ENCODE assay signal across 13 cellular contexts in genomic region chr19:38425222-38425809, GRCh38. TPM values are rescaled to one million over a fixed set of nuclear protein-coding genes. Genes with fewer than 3 reads are reported as not detected.
DNase-seq lines count a peak whose midpoint lies in the region; ATAC-seq, FAIRE-seq and TF ChIP-seq lines count a peak whose summit lies in the region.
"Had no signal": no experiment of that assay in that cellular context is flagged by ENCODE, and none has a peak within 500 bp of the region (broad histone marks: within the 10 kb centered on the region; RNA-seq: fewer than 3 reads in every experiment).

No MANE protein-coding gene starts in this region.

- in situ Hi-C loops in HepG2 (cut with HindIII; ENCODE audit: extremely low pct_ligation_motif_present, low pct_unique_long_range_greater_than_20kb): no loop called here
- in situ Hi-C loops in GM13977 (cut with MboI; ENCODE audit: low pct_unique_long_range_greater_than_20kb, low sequenced_read_pairs, unreplicated experiment): no loop called here

- ATAC-seq in activated T-cell treated with anti-CD3 and anti-CD28 coated beads, Interleukin-2, amount 50 U/mL, for 72 hours (replicated peaks in 1 of 2): no peak
- no peak; the same call in 2 of the 3 replicates for ATAC-seq in HepG2

- H3K9me3 Mint-ChIP-seq in activated T-cell treated with anti-CD3 and anti-CD28 coated beads, Interleukin-2, amount 50 U/mL, for 72 hours: no peaks in the 10 kb centered on the region
- no peaks in the 10 kb centered on the region for H3K9me3 Mint-ChIP-seq in activated CD4-positive, alpha-beta memory T cell treated with anti-CD3 and anti-CD28 coated beads for 36 hours
- H3K9me3 Mint-ChIP-seq: T-cell had no signal

- H3K4me3 ChIP-seq in HepG2 (replicated peaks in 1 of 3; ENCODE audit: insufficient read depth in 1 of 3, low read depth in 2 of 3, low read length in 3 of 3) (no peak overlapping the region), stomach (peak overlapping the region; percentile 6 to 46 (median 34))

- H3K4me2 ChIP-seq in HepG2 (ENCODE audit: low read depth, low read length): no peak overlapping the region

- H3K9me3 ChIP-seq in HepG2 (ENCODE audit: low read length) (no peaks in the 10 kb centered on the region), stomach (no peaks in the 10 kb centered on the region)

- TF ChIP-seq POLR2A in HepG2 (IDR thresholded peaks at IDR 0.05; ENCODE audit: insufficient read depth in 1 of 2, low read depth in 2 of 2, low read length in 2 of 2) (no peak), stomach (IDR thresholded peaks at IDR 0.05) (no peak)

- no peak overlapping the region for H3K27ac Mint-ChIP-seq in activated T-cell treated with anti-CD3 and anti-CD28 coated beads, Interleukin-2, amount 50 U/mL, for 72 hours
- peak overlapping the region; percentile 3 for H3K27ac Mint-ChIP-seq in activated CD4-positive, alpha-beta memory T cell treated with anti-CD3 and anti-CD28 coated beads for 36 hours
- H3K27ac Mint-ChIP-seq: T-cell had no signal

- H3K9ac ChIP-seq in HepG2 (ENCODE audit: insufficient read depth, low read depth, low read length): no peak overlapping the region

- DNase-seq in activated T-cell treated with anti-CD3 and anti-CD28 coated beads, Interleukin-2, amount 50 U/mL, for 72 hours: no peak
- DNase-seq in activated T-cell treated with anti-CD3 and anti-CD28 coated beads for 4 hours: no peak
- DNase-seq in activated CD4-positive, alpha-beta memory T cell treated with anti-CD3 and anti-CD28 coated beads for 36 hours: no peak
- no peak for DNase-seq in HepG2 (ENCODE audit: low spot score)
- no peak for DNase-seq in stomach
- no peak for DNase-seq in GM13977 (ENCODE audit: low spot score)
- DNase-seq in amygdala (lab: John Stamatoyannopoulos, UW): no peak
- DNase-seq in dedifferentiated amniotic fluid mesenchymal stem cell (ENCODE audit: extremely low spot score): no peak
- DNase-seq: EL, MM.1S, retina had no signal

- intact Hi-C loops in activated CD4-positive, alpha-beta memory T cell treated with anti-CD3 and anti-CD28 coated beads for 36 hours (cut with micrococcal nuclease): loop anchor here (5.0 kb wide), 4 partner anchors 38 to 552 kb away; partner anchors contain the start of genes FBXO17, GGN and SPRED3
- intact Hi-C loops in HepG2 (cut with micrococcal nuclease; ENCODE audit: unreplicated experiment) (no loop called here), stomach (cut with DNase I; ENCODE audit: low total_unique reads) (no loop called here)

- no peaks in the 10 kb centered on the region for H3K79me2 ChIP-seq in HepG2 (ENCODE audit: insufficient read depth, low read length)

- no peaks in the 10 kb centered on the region for H3K4me1 ChIP-seq in HepG2 (ENCODE audit: insufficient read depth, low read length)
- H3K4me1 ChIP-seq in stomach: no peaks in the 10 kb centered on the region

- 1% methylated on average over 4 of the region's 7 CpGs for WGBS in HepG2 (ENCODE audit: low lambda C conversion rate)
- 56 to 76% (median 71%) methylated on average over 7 of the region's 7 CpGs for WGBS in stomach, 5 donors

- H3K27me3 ChIP-seq in HepG2 (ENCODE audit: control insufficient read depth in 1 of 2, insufficient read depth in 2 of 2, low read length in 2 of 2): peaks cover 3 to 21% of the 10 kb centered on the region in 2 experiments; a peak in 3 of 5 replicates
- peaks cover 0 to 65% (median 10%) of the 10 kb centered on the region in 3 donors for H3K27me3 ChIP-seq in stomach

- POLR2A ChIA-PET in activated CD4-positive, alpha-beta memory T cell treated with anti-CD3 and anti-CD28 coated beads for 36 hours (lab: Charles Lee): no interaction called here
- POLR2A ChIA-PET in HepG2 (lab: Yijun Ruan, JAX): no interaction called here

- H3K27ac ChIP-seq in HepG2 (ENCODE audit: extremely low read length, insufficient read depth, low read length) (no peak overlapping the region), stomach (peak overlapping the region in 3 of 5 donors; percentile 18 to 59 (median 33))

- no peaks in the 10 kb centered on the region for H3K27me3 Mint-ChIP-seq in activated T-cell treated with anti-CD3 and anti-CD28 coated beads, Interleukin-2, amount 50 U/mL, for 72 hours (ENCODE audit: low read depth)
- H3K27me3 Mint-ChIP-seq in activated CD4-positive, alpha-beta memory T cell treated with anti-CD3 and anti-CD28 coated beads for 36 hours: no peaks in the 10 kb centered on the region

- H3K36me3 ChIP-seq in HepG2 (replicated peaks in 1 of 2; ENCODE audit: control insufficient read depth in 1 of 2, insufficient read depth in 2 of 2, low read length in 2 of 2): no peaks in the 10 kb centered on the region
- no peaks in the 10 kb centered on the region for H3K36me3 ChIP-seq in stomach

- peak overlapping the region; percentile 77 to 94 for H3K4me3 Mint-ChIP-seq in activated T-cell treated with anti-CD3 and anti-CD28 coated beads, Interleukin-2, amount 50 U/mL, for 72 hours
- H3K4me3 Mint-ChIP-seq in activated CD4-positive, alpha-beta memory T cell treated with anti-CD3 and anti-CD28 coated beads for 36 hours: peak overlapping the region; percentile 61

- H4K20me1 ChIP-seq in HepG2 (ENCODE audit: insufficient read depth, low read length): no peaks in the 10 kb centered on the region

- BruUV-seq in HepG2 (replicated peaks; lab: Mats Ljungman, UMichigan): no TSS peak

- H3K36me3 Mint-ChIP-seq in activated T-cell treated with anti-CD3 and anti-CD28 coated beads, Interleukin-2, amount 50 U/mL, for 72 hours (ENCODE audit: insufficient read depth in 2 of 2): no peaks in the 10 kb centered on the region
- H3K36me3 Mint-ChIP-seq in activated CD4-positive, alpha-beta memory T cell treated with anti-CD3 and anti-CD28 coated beads for 36 hours: no peaks in the 10 kb centered on the region
- H3K36me3 Mint-ChIP-seq: T-cell had no signal

- no peak overlapping the region for H2AFZ ChIP-seq in HepG2 (ENCODE audit: low read length)

- FAIRE-seq in HepG2 (lab: Jason Lieb, UNC): no peak
- FAIRE-seq: astrocyte had no signal

- TF ChIP-seq CTCF in HepG2 (CRISPR knock-in tag; IDR thresholded peaks at IDR 0.05): no peak
- no peak for TF ChIP-seq CTCF in stomach (IDR thresholded peaks at IDR 0.05)
- TF ChIP-seq CTCF in GM13977 (IDR thresholded peaks at IDR 0.05; ENCODE audit: extremely low read depth, insufficient read depth, missing control alignments): no peak

- TF ChIP-seq EP300 in HepG2 (IDR thresholded peaks at IDR 0.05; ENCODE audit: low read depth in 2 of 2, low read length in 2 of 2) (no peak), HepG2 (CRISPR knock-in tag; IDR thresholded peaks at IDR 0.05; ENCODE audit: borderline replicate concordance) (no peak), stomach (IDR thresholded peaks at IDR 0.05) (no peak)

- CTCF ChIA-PET in activated CD4-positive, alpha-beta memory T cell treated with anti-CD3 and anti-CD28 coated beads for 36 hours (lab: Charles Lee): interaction anchor here (3.9 kb wide), 1 partner anchor 22 kb away, joined by 29 read pairs; the partner anchor contains the start of gene FAM98C
- CTCF ChIA-PET in HepG2 (lab: Yijun Ruan, JAX; ENCODE audit: low intra/inter-chr PET ratio, low total read pairs): no interaction called here

- TF ChIP-seq RAD21 in HepG2 (CRISPR knock-in tag; IDR thresholded peaks at IDR 0.05): no peak

- peaks cover 37% of the 10 kb centered on the region for H3K4me1 Mint-ChIP-seq in activated T-cell treated with anti-CD3 and anti-CD28 coated beads, Interleukin-2, amount 50 U/mL, for 72 hours (ENCODE audit: low read depth)
- H3K4me1 Mint-ChIP-seq in activated CD4-positive, alpha-beta memory T cell treated with anti-CD3 and anti-CD28 coated beads for 36 hours (ENCODE audit: low read depth): peaks cover 35% of the 10 kb centered on the region

RNA-seq across cellular contexts. Expression of gene RASGRP4, which starts 0.7 kb away (rescaled TPM):
- 10 to 100 TPM; 10.1 to 11.3 TPM for total RNA-seq in activated T-cell treated with anti-CD3 and anti-CD28 coated beads, Interleukin-2, amount 50 U/mL, for 72 hours
- 1 to 10 TPM; 7.4 to 8.3 TPM for total RNA-seq in activated CD4-positive, alpha-beta memory T cell treated with anti-CD3 and anti-CD28 coated beads for 36 hours
- total RNA-seq in HepG2 (2016; rRNA removed; fragmentation: Illumina TruSeq; extraction: Trizol) (not detected in 2 replicates), stomach (1 to 10 TPM in 2 of 5 donors, under 1 TPM in 1, not detected in 2; 0.55 to 8.4 (median 4.0) TPM)
- total RNA-seq in HepG2 (2016; cell fraction: cytosol; rRNA removed; fragmentation: Illumina TruSeq; extraction: Trizol; ENCODE audit: low read depth): not detected in 2 replicates
- total RNA-seq in HepG2 (2016; cell fraction: insoluble cytoplasmic fraction; rRNA removed; fragmentation: Illumina TruSeq; extraction: Trizol): not detected in 2 replicates
- total RNA-seq in HepG2 (2016; cell fraction: membrane; rRNA removed; fragmentation: Illumina TruSeq; extraction: Trizol): not detected in 2 replicates
- not detected in 2 replicates for total RNA-seq in HepG2 (2016; cell fraction: nucleus; rRNA removed; fragmentation: Illumina TruSeq; extraction: Trizol)
- polyA plus RNA-seq in HepG2 (2011; rRNA removed) (not detected in 2 replicates), stomach (1 to 10 TPM in 2 of 3 donors, under 1 TPM in 1; 0.40 to 1.8 (median 1.5) TPM)
- polyA plus RNA-seq in HepG2 (2011; cell fraction: cytosol; rRNA removed): not detected in 2 replicates
- polyA plus RNA-seq in HepG2 (2011; cell fraction: nucleus; rRNA removed): not detected in 2 replicates
- polyA plus RNA-seq in HepG2 (2012): 0.08 and 0.17 TPM in 2 replicates
- polyA plus RNA-seq in HepG2 (2016; cell fraction: cytosol; fragmentation: Illumina TruSeq; extraction: Trizol; ENCODE audit: low read depth): not detected in 2 replicates
- not detected in 2 replicates for polyA plus RNA-seq in HepG2 (2016; cell fraction: insoluble cytoplasmic fraction; fragmentation: Illumina TruSeq; extraction: Trizol; ENCODE audit: low read depth)
- polyA plus RNA-seq in HepG2 (2016; cell fraction: membrane; fragmentation: Illumina TruSeq; extraction: Trizol; ENCODE audit: low read depth): not detected in 2 replicates
- polyA plus RNA-seq in HepG2 (2016; cell fraction: nucleus; fragmentation: Illumina TruSeq; extraction: Trizol; ENCODE audit: insufficient read depth, low read depth): not detected in 2 replicates
- not detected in 2 replicates for polyA minus RNA-seq in HepG2 (2011; rRNA and poly(A)+ RNA removed; ENCODE audit: low replicate concordance)
- polyA minus RNA-seq in HepG2 (2011; cell fraction: cytosol; rRNA and poly(A)+ RNA removed): not detected in 2 replicates
- polyA minus RNA-seq in HepG2 (2011; cell fraction: nucleus; rRNA and poly(A)+ RNA removed): not detected in 2 replicates
- total RNA-seq: astrocyte had no signal

RNA-seq across cellular contexts. Expression of gene RYR1, which starts 8.2 kb away (rescaled TPM):
- 1 to 10 TPM; 3.3 to 5.3 TPM for total RNA-seq in activated T-cell treated with anti-CD3 and anti-CD28 coated beads, Interleukin-2, amount 50 U/mL, for 72 hours
- total RNA-seq in activated CD4-positive, alpha-beta memory T cell treated with anti-CD3 and anti-CD28 coated beads for 36 hours: 1 to 10 TPM; 2.4 to 2.5 TPM
- total RNA-seq in HepG2 (2016; rRNA removed; fragmentation: Illumina TruSeq; extraction: Trizol): not detected in 2 replicates
- not detected in 2 replicates for total RNA-seq in HepG2 (2016; cell fraction: cytosol; rRNA removed; fragmentation: Illumina TruSeq; extraction: Trizol; ENCODE audit: low read depth)
- total RNA-seq in HepG2 (2016; cell fraction: insoluble cytoplasmic fraction; rRNA removed; fragmentation: Illumina TruSeq; extraction: Trizol): not detected in 2 replicates
- not detected in 2 replicates for total RNA-seq in HepG2 (2016; cell fraction: membrane; rRNA removed; fragmentation: Illumina TruSeq; extraction: Trizol)
- not detected in 2 replicates for total RNA-seq in HepG2 (2016; cell fraction: nucleus; rRNA removed; fragmentation: Illumina TruSeq; extraction: Trizol)
- polyA plus RNA-seq in HepG2 (2011; rRNA removed): 0.03 and 0.14 TPM in 2 replicates
- polyA plus RNA-seq in HepG2 (2011; cell fraction: cytosol; rRNA removed): 0.03 TPM in 1 of 2 replicates, not detected in the other
- 0.69 and 0.71 TPM in 2 replicates for polyA plus RNA-seq in HepG2 (2011; cell fraction: nucleus; rRNA removed)
- polyA plus RNA-seq in HepG2 (2012): 0.05 and 0.35 TPM in 2 replicates
- polyA plus RNA-seq in HepG2 (2016; cell fraction: cytosol; fragmentation: Illumina TruSeq; extraction: Trizol; ENCODE audit: low read depth): not detected in 2 replicates
- polyA plus RNA-seq in HepG2 (2016; cell fraction: insoluble cytoplasmic fraction; fragmentation: Illumina TruSeq; extraction: Trizol; ENCODE audit: low read depth): not detected in 2 replicates
- not detected in 2 replicates for polyA plus RNA-seq in HepG2 (2016; cell fraction: membrane; fragmentation: Illumina TruSeq; extraction: Trizol; ENCODE audit: low read depth)
- polyA plus RNA-seq in HepG2 (2016; cell fraction: nucleus; fragmentation: Illumina TruSeq; extraction: Trizol; ENCODE audit: insufficient read depth, low read depth): 0.05 TPM in 1 of 2 replicates, not detected in the other
- polyA minus RNA-seq in HepG2 (2011; rRNA and poly(A)+ RNA removed; ENCODE audit: low replicate concordance): 0.05 and 0.40 TPM in 2 replicates
- not detected in 2 replicates for polyA minus RNA-seq in HepG2 (2011; cell fraction: cytosol; rRNA and poly(A)+ RNA removed)
- polyA minus RNA-seq in HepG2 (2011; cell fraction: nucleus; rRNA and poly(A)+ RNA removed): 0.13 TPM in 1 of 2 replicates, not detected in the other
- total RNA-seq in stomach: 10 to 100 TPM in 1 of 5 donors, 1 to 10 TPM in 2, under 1 TPM in 2; under 0.01 to 10.7 (median 1.7) TPM
- polyA plus RNA-seq in stomach: 1 to 10 TPM in 1 of 3 donors, under 1 TPM in 2; 0.46 to 3.6 (median 0.68) TPM

RNA-seq across cellular contexts. Expression of gene FAM98C, which starts 22.4 kb away (rescaled TPM):
- total RNA-seq in activated T-cell treated with anti-CD3 and anti-CD28 coated beads, Interleukin-2, amount 50 U/mL, for 72 hours: 10 to 100 TPM; 41.0 to 45.1 TPM
- total RNA-seq in activated CD4-positive, alpha-beta memory T cell treated with anti-CD3 and anti-CD28 coated beads for 36 hours: 10 to 100 TPM; 29.8 to 31.9 TPM
- total RNA-seq in HepG2 (2016; rRNA removed; fragmentation: Illumina TruSeq; extraction: Trizol): 7.4 and 10.0 TPM in 2 replicates
- 6.0 TPM in 2 replicates for total RNA-seq in HepG2 (2016; cell fraction: cytosol; rRNA removed; fragmentation: Illumina TruSeq; extraction: Trizol; ENCODE audit: low read depth)
- total RNA-seq in HepG2 (2016; cell fraction: insoluble cytoplasmic fraction; rRNA removed; fragmentation: Illumina TruSeq; extraction: Trizol): 6.7 and 10.1 TPM in 2 replicates
- total RNA-seq in HepG2 (2016; cell fraction: membrane; rRNA removed; fragmentation: Illumina TruSeq; extraction: Trizol): 6.6 and 6.9 TPM in 2 replicates
- 7.8 and 8.6 TPM in 2 replicates for total RNA-seq in HepG2 (2016; cell fraction: nucleus; rRNA removed; fragmentation: Illumina TruSeq; extraction: Trizol)
- 11.0 and 11.5 TPM in 2 replicates for polyA plus RNA-seq in HepG2 (2011; rRNA removed)
- polyA plus RNA-seq in HepG2 (2011; cell fraction: cytosol; rRNA removed): 5.8 and 10.9 TPM in 2 replicates
- 28.8 and 32.0 TPM in 2 replicates for polyA plus RNA-seq in HepG2 (2011; cell fraction: nucleus; rRNA removed)
- polyA plus RNA-seq in HepG2 (2012): 5.4 and 7.0 TPM in 2 replicates
- polyA plus RNA-seq in HepG2 (2016; cell fraction: cytosol; fragmentation: Illumina TruSeq; extraction: Trizol; ENCODE audit: low read depth): 5.1 and 5.9 TPM in 2 replicates
- polyA plus RNA-seq in HepG2 (2016; cell fraction: insoluble cytoplasmic fraction; fragmentation: Illumina TruSeq; extraction: Trizol; ENCODE audit: low read depth): 7.4 and 8.0 TPM in 2 replicates
- polyA plus RNA-seq in HepG2 (2016; cell fraction: membrane; fragmentation: Illumina TruSeq; extraction: Trizol; ENCODE audit: low read depth): 5.4 and 6.1 TPM in 2 replicates
- polyA plus RNA-seq in HepG2 (2016; cell fraction: nucleus; fragmentation: Illumina TruSeq; extraction: Trizol; ENCODE audit: insufficient read depth, low read depth): 18.2 and 20.4 TPM in 2 replicates
- polyA minus RNA-seq in HepG2 (2011; rRNA and poly(A)+ RNA removed; ENCODE audit: low replicate concordance): 5.8 and 6.2 TPM in 2 replicates
- 4.2 and 5.5 TPM in 2 replicates for polyA minus RNA-seq in HepG2 (2011; cell fraction: cytosol; rRNA and poly(A)+ RNA removed)
- polyA minus RNA-seq in HepG2 (2011; cell fraction: nucleus; rRNA and poly(A)+ RNA removed): 3.7 and 4.5 TPM in 2 replicates
- total RNA-seq in stomach: 100 to 1,000 TPM in 1 of 5 donors, 10 to 100 TPM in 3, 1 to 10 TPM in 1; 4.0 to 222 (median 18.7) TPM
- polyA plus RNA-seq in stomach: 10 to 100 TPM; 18.3 to 40.7 (median 35.1) TPM

RNA-seq across cellular contexts. Expression of gene SPRED3, which starts 36.8 kb away (rescaled TPM):
- total RNA-seq in activated T-cell treated with anti-CD3 and anti-CD28 coated beads, Interleukin-2, amount 50 U/mL, for 72 hours: 1 to 10 TPM; 1.7 to 4.2 TPM
- total RNA-seq in activated CD4-positive, alpha-beta memory T cell treated with anti-CD3 and anti-CD28 coated beads for 36 hours: 1 to 10 TPM; 5.5 to 6.0 TPM
- total RNA-seq in HepG2 (2016; rRNA removed; fragmentation: Illumina TruSeq; extraction: Trizol) (0.06 and 0.15 TPM in 2 replicates), stomach (1 to 10 TPM in 2 of 5 donors, not detected in 3; 1.7 to 3.6 TPM)
- total RNA-seq in HepG2 (2016; cell fraction: cytosol; rRNA removed; fragmentation: Illumina TruSeq; extraction: Trizol; ENCODE audit: low read depth): 0.09 TPM in 1 of 2 replicates, not detected in the other
- total RNA-seq in HepG2 (2016; cell fraction: insoluble cytoplasmic fraction; rRNA removed; fragmentation: Illumina TruSeq; extraction: Trizol): 0.19 TPM in 1 of 2 replicates, not detected in the other
- total RNA-seq in HepG2 (2016; cell fraction: membrane; rRNA removed; fragmentation: Illumina TruSeq; extraction: Trizol): 0.15 and 0.28 TPM in 2 replicates
- not detected in 2 replicates for total RNA-seq in HepG2 (2016; cell fraction: nucleus; rRNA removed; fragmentation: Illumina TruSeq; extraction: Trizol)
- polyA plus RNA-seq in HepG2 (2011; rRNA removed) (0.17 and 0.54 TPM in 2 replicates), stomach (under 1 TPM in 2 of 3 donors, not detected in 1; 0.12 to 0.33 TPM)
- polyA plus RNA-seq in HepG2 (2011; cell fraction: cytosol; rRNA removed): 0.04 and 0.08 TPM in 2 replicates
- polyA plus RNA-seq in HepG2 (2011; cell fraction: nucleus; rRNA removed): 2.7 TPM in 2 replicates
- 0.03 and 0.43 TPM in 2 replicates for polyA plus RNA-seq in HepG2 (2012)
- polyA plus RNA-seq in HepG2 (2016; cell fraction: cytosol; fragmentation: Illumina TruSeq; extraction: Trizol; ENCODE audit: low read depth): 0.02 TPM in 2 replicates
- 0.10 and 0.17 TPM in 2 replicates for polyA plus RNA-seq in HepG2 (2016; cell fraction: insoluble cytoplasmic fraction; fragmentation: Illumina TruSeq; extraction: Trizol; ENCODE audit: low read depth)
- 0.13 TPM in 2 replicates for polyA plus RNA-seq in HepG2 (2016; cell fraction: membrane; fragmentation: Illumina TruSeq; extraction: Trizol; ENCODE audit: low read depth)
- polyA plus RNA-seq in HepG2 (2016; cell fraction: nucleus; fragmentation: Illumina TruSeq; extraction: Trizol; ENCODE audit: insufficient read depth, low read depth): 0.59 and 2.3 TPM in 2 replicates
- polyA minus RNA-seq in HepG2 (2011; rRNA and poly(A)+ RNA removed; ENCODE audit: low replicate concordance): 0.44 and 2.6 TPM in 2 replicates
- polyA minus RNA-seq in HepG2 (2011; cell fraction: cytosol; rRNA and poly(A)+ RNA removed): not detected in 2 replicates
- polyA minus RNA-seq in HepG2 (2011; cell fraction: nucleus; rRNA and poly(A)+ RNA removed): 1.5 and 1.7 TPM in 2 replicates

RNA-seq across cellular contexts. Expression of gene GGN, which starts 37.5 kb away (rescaled TPM):
- total RNA-seq in activated T-cell treated with anti-CD3 and anti-CD28 coated beads, Interleukin-2, amount 50 U/mL, for 72 hours: 1 to 10 TPM in 1 of 2 donors, under 1 TPM in 1; 0.43 to 1.4 TPM
- total RNA-seq in activated CD4-positive, alpha-beta memory T cell treated with anti-CD3 and anti-CD28 coated beads for 36 hours: 1 to 10 TPM in 1 of 2 experiments, under 1 TPM in 1; 0.41 to 1.2 TPM
- not detected in 2 replicates for total RNA-seq in HepG2 (2016; rRNA removed; fragmentation: Illumina TruSeq; extraction: Trizol)
- not detected in 2 replicates for total RNA-seq in HepG2 (2016; cell fraction: cytosol; rRNA removed; fragmentation: Illumina TruSeq; extraction: Trizol; ENCODE audit: low read depth)
- total RNA-seq in HepG2 (2016; cell fraction: insoluble cytoplasmic fraction; rRNA removed; fragmentation: Illumina TruSeq; extraction: Trizol): not detected in 2 replicates
- not detected in 2 replicates for total RNA-seq in HepG2 (2016; cell fraction: membrane; rRNA removed; fragmentation: Illumina TruSeq; extraction: Trizol)
- not detected in 2 replicates for total RNA-seq in HepG2 (2016; cell fraction: nucleus; rRNA removed; fragmentation: Illumina TruSeq; extraction: Trizol)
- 0.07 TPM in 1 of 2 replicates, not detected in the other for polyA plus RNA-seq in HepG2 (2011; rRNA removed)
- polyA plus RNA-seq in HepG2 (2011; cell fraction: cytosol; rRNA removed): not detected in 2 replicates
- 0.06 and 0.14 TPM in 2 replicates for polyA plus RNA-seq in HepG2 (2011; cell fraction: nucleus; rRNA removed)
- polyA plus RNA-seq in HepG2 (2012): 0.08 and 0.28 TPM in 2 replicates
- not detected in 2 replicates for polyA plus RNA-seq in HepG2 (2016; cell fraction: cytosol; fragmentation: Illumina TruSeq; extraction: Trizol; ENCODE audit: low read depth)
- not detected in 2 replicates for polyA plus RNA-seq in HepG2 (2016; cell fraction: insoluble cytoplasmic fraction; fragmentation: Illumina TruSeq; extraction: Trizol; ENCODE audit: low read depth)
- not detected in 2 replicates for polyA plus RNA-seq in HepG2 (2016; cell fraction: membrane; fragmentation: Illumina TruSeq; extraction: Trizol; ENCODE audit: low read depth)
- polyA plus RNA-seq in HepG2 (2016; cell fraction: nucleus; fragmentation: Illumina TruSeq; extraction: Trizol; ENCODE audit: insufficient read depth, low read depth): not detected in 2 replicates
- polyA minus RNA-seq in HepG2 (2011; rRNA and poly(A)+ RNA removed; ENCODE audit: low replicate concordance): not detected in 2 replicates
- not detected in 2 replicates for polyA minus RNA-seq in HepG2 (2011; cell fraction: cytosol; rRNA and poly(A)+ RNA removed)
- not detected in 2 replicates for polyA minus RNA-seq in HepG2 (2011; cell fraction: nucleus; rRNA and poly(A)+ RNA removed)
- not detected for total RNA-seq in stomach
- polyA plus RNA-seq in stomach: under 1 TPM in 2 of 3 donors, not detected in 1; 0.19 to 0.30 TPM

Comparison
In these comparisons a context has a peak if more than half of its experiments do, and no peak if none do; other contexts are left out.
1. H3K4me3 ChIP-seq: peak in stomach (4 of 4); none in HepG2 (0 of 3).